Comparison of ENCODE assay signal across 1 cellular context in the genomic region with DNA sequence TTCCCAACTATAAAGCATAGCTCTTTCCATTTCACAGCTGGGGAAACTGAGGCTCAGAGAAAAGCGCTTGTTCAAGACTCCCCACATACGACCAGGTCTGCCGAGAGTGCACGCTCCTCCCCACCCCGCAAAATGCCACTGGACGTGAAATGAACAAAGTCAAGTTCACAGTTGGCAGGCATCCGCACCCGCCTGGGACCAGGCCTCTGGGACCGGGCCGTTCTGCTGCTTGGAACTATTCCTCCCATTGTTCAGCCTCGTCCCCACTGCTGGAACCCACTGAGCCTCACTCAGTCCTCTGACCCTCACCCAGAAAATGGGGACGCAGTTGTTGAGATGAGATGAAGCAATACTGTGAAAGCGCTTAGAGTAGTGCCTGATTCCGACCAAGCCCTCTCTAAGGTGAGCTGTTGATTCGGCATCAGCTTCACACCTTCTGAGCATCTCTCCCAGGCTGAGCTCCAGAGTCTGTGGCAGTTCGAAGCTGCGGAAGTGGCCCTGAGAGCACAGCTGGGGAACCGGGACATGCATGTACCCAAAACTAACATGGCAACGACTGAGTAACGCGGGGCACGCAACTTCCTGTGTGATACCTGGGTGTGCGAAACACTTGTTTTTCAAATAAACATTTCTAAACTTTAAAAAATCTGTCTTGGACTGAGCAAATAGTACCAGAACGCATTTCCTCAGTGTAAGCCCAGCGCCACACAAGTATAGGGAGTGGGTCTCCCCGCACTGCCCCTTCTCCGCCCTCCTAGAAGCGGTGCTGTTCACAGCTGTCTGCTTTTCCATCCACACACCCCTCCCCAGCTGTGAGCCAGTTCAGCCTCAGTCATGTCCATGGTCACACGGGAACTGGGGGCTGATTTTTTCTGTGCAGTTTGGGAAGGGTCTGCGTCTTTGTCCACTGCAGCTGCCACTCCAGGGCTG.
TF ChIP-seq lines count a peak whose summit lies in the region.

No MANE protein-coding gene starts in this region.

TF ChIP-seq in H1, 55 proteins besides CTCF, POLR2A, EP300 and RAD21:
- no peak for TF ChIP-seq CHD1 (IDR thresholded peaks at IDR 0.05; ENCODE audit: low read depth, low read length)
- no peak for TF ChIP-seq RBBP5 (IDR thresholded peaks at IDR 0.05; ENCODE audit: borderline replicate concordance, low read depth, low read length)
- TF ChIP-seq PHF8 (conservative IDR thresholded peaks at IDR 0.05; ENCODE audit: low read depth, low read length) = no peak
- TF ChIP-seq, protein P1, sequence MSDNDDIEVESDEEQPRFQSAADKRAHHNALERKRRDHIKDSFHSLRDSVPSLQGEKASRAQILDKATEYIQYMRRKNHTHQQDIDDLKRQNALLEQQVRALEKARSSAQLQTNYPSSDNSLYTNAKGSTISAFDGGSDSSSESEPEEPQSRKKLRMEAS (IDR thresholded peaks at IDR 0.05) = no peak
- TF ChIP-seq SIX5 (IDR thresholded peaks at IDR 0.05; ENCODE audit: low read depth, low read length) = no peak
- TF ChIP-seq EGR1 (IDR thresholded peaks at IDR 0.05; ENCODE audit: borderline replicate concordance, low read depth, low read length) = no peak
- no peak for TF ChIP-seq HDAC2 (IDR thresholded peaks at IDR 0.05; ENCODE audit: borderline replicate concordance in 1 of 2, low read depth in 2 of 2, low read length in 2 of 2)
- no peak for TF ChIP-seq KDM5A (IDR thresholded peaks at IDR 0.05; ENCODE audit: low read length)
- TF ChIP-seq EZH2 (IDR thresholded peaks at IDR 0.05; ENCODE audit: low read depth, low read length, severe bottlenecking) = no peak
- no peak for TF ChIP-seq SP2 (IDR thresholded peaks at IDR 0.05; ENCODE audit: low read length)
- TF ChIP-seq HDAC6 (IDR thresholded peaks at IDR 0.05; ENCODE audit: low read depth, low read length) = no peak
TF ChIP-seq in H1: peak in this region for 0.
